Comparison of ENCODE assay signal across 8 cellular contexts in genomic region chr19:51514866-51515481, GRCh38. TPM values are rescaled to one million over a fixed set of nuclear protein-coding genes. Genes with fewer than 3 reads are reported as not detected.
DNase-seq lines count a peak whose midpoint lies in the region; ATAC-seq and TF ChIP-seq lines count a peak whose summit lies in the region.

No MANE protein-coding gene starts in this region.

- H3K27me3 Mint-ChIP-seq in activated CD4-positive, alpha-beta T cell treated with anti-CD3 and anti-CD28 coated beads, Interleukin-2, amount 10 ng/mL, durations not matched to agents 7 days and 5 days, result peaks cover 6% of the 10 kb centered on the region

- H3K27ac Mint-ChIP-seq in activated CD4-positive, alpha-beta T cell treated with anti-CD3 and anti-CD28 coated beads, Interleukin-2, amount 10 ng/mL, durations not matched to agents 7 days and 5 days, result no peak overlapping the region

- peak; percentile 71 for DNase-seq in AG20443 (ENCODE audit: low spot score)
- peak; percentile 63 for DNase-seq in GM10248 (ENCODE audit: extremely low spot score)
- DNase-seq in NCI-H1930 (lab: John Stamatoyannopoulos, UW), result peak; percentile 25 to 55
- DNase-seq in activated CD4-positive, alpha-beta T cell treated with anti-CD3 and anti-CD28 coated beads, Interleukin-2, amount 10 ng/mL, durations not matched to agents 7 days and 5 days, result peak; percentile 48
- DNase-seq in germinal center (ENCODE audit: low spot score), result peak; percentile 57
- DNase-seq in retina, result peak; percentile 52

- TF ChIP-seq CTCF in GM10248 (IDR thresholded peaks at IDR 0.05; ENCODE audit: control extremely low read depth, extremely low read depth, low read depth, missing control alignments), result peak; percentile 67

- no peak for ATAC-seq in HG03175 (IDR thresholded peaks at IDR 0.05; ENCODE audit: unreplicated experiment)
- no peak for ATAC-seq in GM21825 (IDR thresholded peaks at IDR 0.05; ENCODE audit: unreplicated experiment)

- H3K9me3 Mint-ChIP-seq in activated CD4-positive, alpha-beta T cell treated with anti-CD3 and anti-CD28 coated beads, Interleukin-2, amount 10 ng/mL, durations not matched to agents 7 days and 5 days, result peaks cover 3% of the 10 kb centered on the region

- CTCF ChIA-PET in GM10248 (lab: Yijun Ruan, JAX), result interaction anchor here (0.7 to 5.7 kb wide), 31 partner anchors 10 to 251 kb away, joined by 3 to 60 read pairs (median 4); partner anchors contain the start of genes SIGLEC14 and SIGLEC6
- CTCF ChIA-PET in activated CD4-positive, alpha-beta T cell treated with anti-CD3 and anti-CD28 coated beads, Interleukin-2, amount 10 ng/mL, durations not matched to agents 7 days and 5 days (lab: Charles Lee), result interaction anchor here (0.7 to 2.1 kb wide), 5 partner anchors 10 to 175 kb away, joined by 3 to 9 read pairs (median 3); partner anchors contain the start of genes CEACAM18 and SIGLEC6

- H3K4me3 Mint-ChIP-seq in activated CD4-positive, alpha-beta T cell treated with anti-CD3 and anti-CD28 coated beads, Interleukin-2, amount 10 ng/mL, durations not matched to agents 7 days and 5 days, result no peak overlapping the region

- no peaks in the 10 kb centered on the region for H3K4me1 Mint-ChIP-seq in activated CD4-positive, alpha-beta T cell treated with anti-CD3 and anti-CD28 coated beads, Interleukin-2, amount 10 ng/mL, durations not matched to agents 7 days and 5 days

- POLR2A ChIA-PET in GM10248 (lab: Yijun Ruan, JAX), result no interaction called here
- POLR2A ChIA-PET in activated CD4-positive, alpha-beta T cell treated with anti-CD3 and anti-CD28 coated beads, Interleukin-2, amount 10 ng/mL, durations not matched to agents 7 days and 5 days (lab: Charles Lee), result interaction anchor here (0.6 kb wide), 1 partner anchor 1086 kb away, joined by 7 read pairs; no protein-coding TSS in a partner anchor

- H3K36me3 Mint-ChIP-seq in activated CD4-positive, alpha-beta T cell treated with anti-CD3 and anti-CD28 coated beads, Interleukin-2, amount 10 ng/mL, durations not matched to agents 7 days and 5 days (ENCODE audit: low read depth), result no peaks in the 10 kb centered on the region

RNA-seq across cellular contexts. Expression of gene SIGLEC12, which starts 13.4 kb away (rescaled TPM):
- total RNA-seq in activated CD4-positive, alpha-beta T cell treated with anti-CD3 and anti-CD28 coated beads, Interleukin-2, amount 10 ng/mL, durations not matched to agents 7 days and 5 days, result 1 to 10 TPM; 1.0 to 1.1 TPM

RNA-seq across cellular contexts. Expression of gene SIGLEC6, which starts 16.5 kb away (rescaled TPM):
- under 1 TPM; 0.29 to 0.69 TPM for total RNA-seq in activated CD4-positive, alpha-beta T cell treated with anti-CD3 and anti-CD28 coated beads, Interleukin-2, amount 10 ng/mL, durations not matched to agents 7 days and 5 days

RNA-seq across cellular contexts. Expression of gene CEACAM18, which starts 36.6 kb away (rescaled TPM):
- total RNA-seq in activated CD4-positive, alpha-beta T cell treated with anti-CD3 and anti-CD28 coated beads, Interleukin-2, amount 10 ng/mL, durations not matched to agents 7 days and 5 days, result not detected

RNA-seq across cellular contexts. Expression of gene ZNF175, which starts 56.1 kb away (rescaled TPM):
- 1 to 10 TPM; 7.3 to 7.4 TPM for total RNA-seq in activated CD4-positive, alpha-beta T cell treated with anti-CD3 and anti-CD28 coated beads, Interleukin-2, amount 10 ng/mL, durations not matched to agents 7 days and 5 days

RNA-seq across cellular contexts. Expression of gene SIGLEC8, which starts 56.7 kb away (rescaled TPM):
- not detected for total RNA-seq in activated CD4-positive, alpha-beta T cell treated with anti-CD3 and anti-CD28 coated beads, Interleukin-2, amount 10 ng/mL, durations not matched to agents 7 days and 5 days
